In genomic region chr19:33125929-33126388, GRCh38 we compare ENCODE assay signal across 8 cellular contexts. TPM values are rescaled to one million over a fixed set of nuclear protein-coding genes. Genes with fewer than 3 reads are reported as not detected.
DNase-seq lines count a peak whose midpoint lies in the region; ATAC-seq and TF ChIP-seq lines count a peak whose summit lies in the region.

No MANE protein-coding gene starts in this region.

- H3K4me1 ChIP-seq in HCT116 (ENCODE audit: control insufficient read depth in 1 of 2, insufficient read depth in 2 of 2, low read length in 2 of 2), result peaks cover 0 to 4% of the 10 kb centered on the region in 2 experiments; a peak in 2 of 4 replicates
- H3K4me1 ChIP-seq in lower lobe of right lung, result no peaks in the 10 kb centered on the region

- POLR2A ChIA-PET in HCT116 (lab: Charles Lee), result interaction anchor here (0.8 kb wide), 1 partner anchor 154 kb away, joined by 3 read pairs; the partner anchor contains the start of genes CEP89 and FAAP24

- no peaks in the 10 kb centered on the region for H3K9me3 ChIP-seq in HCT116 (ENCODE audit: control insufficient read depth in 1 of 2, insufficient read depth in 1 of 2, low read depth in 1 of 2, low read length in 2 of 2)
- H3K9me3 ChIP-seq in lower lobe of right lung, result no peaks in the 10 kb centered on the region

- H3K27me3 ChIP-seq in HCT116 (ENCODE audit: insufficient read depth, low read length) (no peaks in the 10 kb centered on the region), lower lobe of right lung (ENCODE audit: low read depth) (no peaks in the 10 kb centered on the region)

- H3K9ac ChIP-seq in HCT116 (ENCODE audit: low read length), result no peak overlapping the region

- ATAC-seq in HCT116 (peak; percentile 93), lower lobe of right lung (peak; percentile 84 to 87), HG03025 (IDR thresholded peaks at IDR 0.05; ENCODE audit: low FRiP score, unreplicated experiment) (no peak)

- TF ChIP-seq POLR2A in HCT116 (IDR thresholded peaks at IDR 0.05; ENCODE audit: borderline replicate concordance, extremely low read depth, insufficient read depth, insufficient read length), result no peak

- no peaks in the 10 kb centered on the region for H4K20me1 ChIP-seq in HCT116 (ENCODE audit: insufficient read depth)

- H3K27ac ChIP-seq in HCT116 (ENCODE audit: low read depth, low read length) (no peak overlapping the region), lower lobe of right lung (no peak overlapping the region)

- H3K4me3 ChIP-seq in HCT116 (replicated peaks in 1 of 2; ENCODE audit: low read depth in 1 of 2, low read length in 2 of 2) (no peak overlapping the region), choroid plexus epithelial cell (ENCODE audit: low read depth, low read length) (no peak overlapping the region), lower lobe of right lung (no peak overlapping the region)

- H3K79me2 ChIP-seq in HCT116 (ENCODE audit: insufficient read depth, low read length), result no peaks in the 10 kb centered on the region

- CTCF ChIA-PET in HCT116 (lab: Charles Lee), result interaction anchor here (1.3 to 2.2 kb wide), 2 partner anchors 58 to 154 kb away, joined by 4 to 35 read pairs; partner anchors contain the start of genes CEP89 and FAAP24

- TF ChIP-seq CTCF in HCT116 (IDR thresholded peaks at IDR 0.05 in 2 of 3, conservative IDR thresholded peaks at IDR 0.05 in 1 of 3; ENCODE audit: borderline replicate concordance in 1 of 3, insufficient read depth in 1 of 3, low read depth in 2 of 3, low read length in 2 of 3) (peak; percentile 60 to 81 (median 80); a peak in 5 of 6 replicates), choroid plexus epithelial cell (conservative IDR thresholded peaks at IDR 0.05; ENCODE audit: low read depth, low read length) (peak; percentile 89), lower lobe of right lung (IDR thresholded peaks at IDR 0.05) (peak; percentile 80)

- peak; percentile 55 for DNase-seq in Caki2 (ENCODE audit: low read depth)
- peak; percentile 28 for DNase-seq in HCT116 (ENCODE audit: low read depth, low spot score)
- DNase-seq in NCI-H446 treated with DMSO at 0.1 percent for 48 hours (lab: John Stamatoyannopoulos, UW), result peak; percentile 54
- DNase-seq in activated CD4-positive, alpha-beta T cell treated with anti-CD3 and anti-CD28 coated beads for 4 hours, result peak; percentile 44 to 48
- peak; percentile 82 for DNase-seq in choroid plexus epithelial cell (ENCODE audit: low read depth)
- DNase-seq in lower lobe of right lung, result no peak
- DNase-seq in stimulated activated CD8-positive, alpha-beta memory T cell treated with anti-CD3 and anti-CD28 coated beads, Interleukin-12 subunit alpha, Interleukin-12 subunit beta, amount 100 ng/mL, for 4 hours (ENCODE audit: low read depth), result peak; percentile 15

- H3K4me2 ChIP-seq in HCT116 (ENCODE audit: low read length), result peak overlapping the region; percentile 22; the same call in 1 of the 2 replicates

- RAD21 ChIA-PET in HCT116 (lab: Charles Lee; ENCODE audit: low non-redundant PET in 1 of 2, low total read pairs in 2 of 2, uncharacterized antibody in 2 of 2, unreplicated experiment in 2 of 2), result interaction anchor here (1.0 to 1.3 kb wide), 3 partner anchors 58 to 154 kb away, joined by 3 to 4 read pairs (median 3); partner anchors contain the start of genes CEP89 (in 1 of the 2) and FAAP24 (in 1 of the 2)

- no peaks in the 10 kb centered on the region for H3K9me2 ChIP-seq in HCT116 (ENCODE audit: insufficient read depth)

- peak; percentile 76 for TF ChIP-seq RAD21 in HCT116 (IDR thresholded peaks at IDR 0.05; ENCODE audit: low read depth)

- no TSS peak for BruUV-seq in HCT116 (replicated peaks; lab: Mats Ljungman, UMichigan)

- H3K36me3 ChIP-seq in HCT116 (ENCODE audit: control insufficient read depth in 1 of 2, insufficient read depth in 2 of 2, low read length in 2 of 2) (peaks cover 3% of the 10 kb centered on the region in 2 experiments; a peak in 2 of 4 replicates), lower lobe of right lung (peaks cover 82% of the 10 kb centered on the region)

- intact Hi-C loops in HCT116 (cut with micrococcal nuclease) (loop anchor here (1.0 to 10.0 kb wide), 2 partner anchors 58 to 649 kb away; no protein-coding TSS in a partner anchor), lower lobe of right lung (cut with DNase I) (no loop called here)

- no peak overlapping the region for H2AFZ ChIP-seq in HCT116 (ENCODE audit: low read depth, low read length, poor library complexity, severe bottlenecking)

- in situ Hi-C loops in Caki2 (cut with HindIII; ENCODE audit: low pct_unique_long_range_greater_than_20kb, low sequenced_read_pairs), result no loop called here

TF ChIP-seq in HCT116, 20 proteins besides CTCF, POLR2A, EP300 and RAD21:
- TF ChIP-seq, protein P1, sequence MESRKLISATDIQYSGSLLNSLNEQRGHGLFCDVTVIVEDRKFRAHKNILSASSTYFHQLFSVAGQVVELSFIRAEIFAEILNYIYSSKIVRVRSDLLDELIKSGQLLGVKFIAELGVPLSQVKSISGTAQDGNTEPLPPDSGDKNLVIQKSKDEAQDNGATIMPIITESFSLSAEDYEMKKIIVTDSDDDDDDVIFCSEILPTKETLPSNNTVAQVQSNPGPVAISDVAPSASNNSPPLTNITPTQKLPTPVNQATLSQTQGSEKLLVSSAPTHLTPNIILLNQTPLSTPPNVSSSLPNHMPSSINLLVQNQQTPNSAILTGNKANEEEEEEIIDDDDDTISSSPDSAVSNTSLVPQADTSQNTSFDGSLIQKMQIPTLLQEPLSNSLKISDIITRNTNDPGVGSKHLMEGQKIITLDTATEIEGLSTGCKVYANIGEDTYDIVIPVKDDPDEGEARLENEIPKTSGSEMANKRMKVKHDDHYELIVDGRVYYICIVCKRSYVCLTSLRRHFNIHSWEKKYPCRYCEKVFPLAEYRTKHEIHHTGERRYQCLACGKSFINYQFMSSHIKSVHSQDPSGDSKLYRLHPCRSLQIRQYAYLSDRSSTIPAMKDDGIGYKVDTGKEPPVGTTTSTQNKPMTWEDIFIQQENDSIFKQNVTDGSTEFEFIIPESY (IDR thresholded peaks at IDR 0.05; ENCODE audit: extremely low read depth, insufficient replicate concordance, low read length), result no peak

RNA-seq across cellular contexts. Expression of gene WDR88, which starts 6.0 kb away (rescaled TPM):
- total RNA-seq in Caki2 (2014; rRNA removed; shearing (Covaris generic); ENCODE audit: low replicate concordance), result not detected in 2 replicates
- not detected for total RNA-seq in HCT116 (2021; ENCODE audit: unreplicated experiment)
- polyA plus RNA-seq in HCT116 (2012), result 0.07 and 0.29 TPM in 2 replicates
- not detected for total RNA-seq in lower lobe of right lung

RNA-seq across cellular contexts. Expression of gene GPATCH1, which starts 45.0 kb away (rescaled TPM):
- total RNA-seq in Caki2 (2014; rRNA removed; shearing (Covaris generic); ENCODE audit: low replicate concordance), result 4.5 and 5.4 TPM in 2 replicates
- total RNA-seq in HCT116 (2021; ENCODE audit: unreplicated experiment) (7.8 TPM), lower lobe of right lung (8.4 TPM)
- 4.5 and 5.2 TPM in 2 replicates for polyA plus RNA-seq in HCT116 (2012)
